ENCODE assay signal across 8 cellular contexts in the genomic region with DNA sequence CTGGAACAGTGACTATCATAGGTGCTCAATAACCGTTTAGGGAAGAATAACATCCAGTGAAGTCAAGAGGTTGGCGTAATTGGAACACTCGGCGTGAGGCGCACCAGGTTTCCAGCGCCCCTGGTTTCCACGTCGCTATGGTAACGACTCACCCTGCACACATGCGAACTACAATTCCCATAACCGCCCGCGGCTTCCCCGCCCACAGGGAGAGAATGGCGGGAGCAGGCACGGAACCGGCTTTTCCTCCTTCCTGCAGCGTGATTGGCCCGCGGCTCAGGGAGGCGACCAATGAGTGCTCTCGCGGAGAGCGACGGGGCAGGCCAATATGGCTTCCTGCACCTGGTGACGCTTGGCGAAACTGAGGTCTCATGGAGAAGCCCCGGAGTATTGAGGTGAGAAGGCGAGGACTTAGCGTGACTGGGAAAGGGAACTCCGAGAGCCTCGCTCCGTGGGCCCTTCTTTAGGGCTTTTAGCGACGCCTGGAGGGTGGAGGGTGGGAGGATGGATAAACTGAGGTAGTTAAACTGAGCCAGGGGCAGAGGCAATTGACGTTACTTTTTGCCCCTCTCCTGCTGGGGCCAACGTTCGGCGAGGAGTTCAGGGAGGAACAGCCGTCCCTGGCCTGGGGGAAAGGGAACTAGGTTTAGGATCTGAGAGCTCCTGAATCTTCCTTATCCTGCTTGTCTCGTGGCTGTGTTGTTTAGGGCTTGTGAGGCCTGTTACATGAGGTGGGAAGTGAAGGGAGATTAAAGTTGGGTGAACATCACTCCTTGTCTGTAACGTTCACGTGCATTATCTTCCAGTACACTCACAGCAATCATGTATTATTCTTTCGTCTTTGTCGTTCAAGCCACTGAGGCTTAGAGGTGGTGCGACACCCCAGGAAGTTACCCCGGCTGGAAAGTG. TPM values are rescaled to one million over a fixed set of nuclear protein-coding genes. Genes with fewer than 3 reads are reported as not detected.
A peak's percentile ranks its signal among the peaks of the same experiment; 100 is the strongest.
DNase-seq lines count a peak whose midpoint lies in the region; ATAC-seq and TF ChIP-seq lines count a peak whose summit lies in the region.

A gene (plus strand): TSS at position 321 of the 909 bp plus-strand sequence. CDS start 51 bp downstream, at position 372.

- TF ChIP-seq RAD21 in liver (IDR thresholded peaks at IDR 0.05) = peak in 1 of 2 donors; percentile 27

- H3K9me3 Mint-ChIP-seq in activated CD4-positive, alpha-beta memory T cell treated with anti-CD3 and anti-CD28 coated beads for 36 hours = no peaks in the 10 kb centered on the region

- peaks cover 0 to 7% (median 5%) of the 10 kb centered on the region in 4 donors for H3K36me3 ChIP-seq in liver (ENCODE audit: control insufficient read depth in 4 of 4, insufficient read depth in 3 of 4, low read depth in 1 of 4, low read length in 3 of 4)

- TF ChIP-seq CTCF in dorsolateral prefrontal cortex (IDR thresholded peaks at IDR 0.05 in 54 of 56, conservative IDR thresholded peaks at IDR 0.05 in 2 of 56; ENCODE audit: low read depth in 1 of 56, partially characterized antibody in 56 of 56) (peak in 28 of 56 donors; percentile 7 to 46 (median 26)), liver (IDR thresholded peaks at IDR 0.05; ENCODE audit: low read depth, low read length, missing input control) (no peak)

- H3K27ac ChIP-seq in dorsolateral prefrontal cortex (peak within 1 kb of the TSS in 55 of 59 donors; percentile 11 to 92 (median 80)), liver (ENCODE audit: low read depth in 1 of 2, low read length in 2 of 2) (peak within 1 kb of the TSS; percentile 63 to 71)

- no peaks in the 10 kb centered on the region for H3K9me3 ChIP-seq in liver (ENCODE audit: control insufficient read depth in 4 of 4, low read length in 3 of 4)

- H3K27me3 ChIP-seq in dorsolateral prefrontal cortex (no peaks in the 10 kb centered on the region), liver (ENCODE audit: control insufficient read depth in 4 of 4, insufficient read depth in 4 of 4, low read length in 3 of 4) (no peaks in the 10 kb centered on the region)

- CTCF ChIA-PET in activated CD4-positive, alpha-beta memory T cell treated with anti-CD3 and anti-CD28 coated beads for 36 hours (lab: Charles Lee) = no interaction called here

- peak within 1 kb of the TSS; percentile 95 for H3K4me3 Mint-ChIP-seq in activated CD4-positive, alpha-beta memory T cell treated with anti-CD3 and anti-CD28 coated beads for 36 hours

- H3K4me1 ChIP-seq in liver (ENCODE audit: control insufficient read depth in 4 of 4, insufficient read depth in 4 of 4, low read length in 3 of 4) = peaks cover 3 to 17% (median 9%) of the 10 kb centered on the region in 4 donors

- H3K9ac ChIP-seq in liver (ENCODE audit: low read depth in 1 of 2, low read length in 2 of 2) = peak within 1 kb of the TSS; percentile 66 to 94

- H3K27me3 Mint-ChIP-seq in activated CD4-positive, alpha-beta memory T cell treated with anti-CD3 and anti-CD28 coated beads for 36 hours = no peaks in the 10 kb centered on the region

- POLR2A ChIA-PET in activated CD4-positive, alpha-beta memory T cell treated with anti-CD3 and anti-CD28 coated beads for 36 hours (lab: Charles Lee) = no interaction called here

- DNase-seq in CD1c-positive myeloid dendritic cell (ENCODE audit: extremely low spot score) (peak; percentile 98), NCI-H82 treated with DMSO at 0.1 percent for 48 hours (lab: John Stamatoyannopoulos, UW; ENCODE audit: unreplicated experiment) (peak; percentile 87), dorsolateral prefrontal cortex (peak; percentile 99)
- peak; percentile 99 for DNase-seq in activated CD4-positive, alpha-beta memory T cell treated with anti-CD3 and anti-CD28 coated beads for 36 hours
- peak; percentile 99 for DNase-seq in stimulated activated CD4-positive, alpha-beta T cell treated with anti-CD3 and anti-CD28 coated beads, Interleukin-4, amount 100 ng/mL, for 24 hours

- WGBS in liver = 3% methylated on average over 47 of the region's 47 CpGs

- H3K27ac Mint-ChIP-seq in activated CD4-positive, alpha-beta memory T cell treated with anti-CD3 and anti-CD28 coated beads for 36 hours = peak within 1 kb of the TSS; percentile 92

- intact Hi-C loops in activated CD4-positive, alpha-beta memory T cell treated with anti-CD3 and anti-CD28 coated beads for 36 hours (cut with micrococcal nuclease) = loop anchor here (5.0 kb wide), 2 partner anchors 82 to 177 kb away; a partner anchor contains a TSS
- intact Hi-C loops in dorsolateral prefrontal cortex (cut with DNase I) = loop anchor here in 1 of 2 donors (10.0 kb wide), 1 partner anchor 110 kb away; a partner anchor contains a TSS

- ATAC-seq in GM19438 (IDR thresholded peaks at IDR 0.05; ENCODE audit: low read depth, unreplicated experiment) = peak; percentile 97
- ATAC-seq in HG03575 (IDR thresholded peaks at IDR 0.05; ENCODE audit: extremely low read depth, insufficient number of reproducible peaks, low FRiP score, unreplicated experiment) = peak; percentile 45

- peaks cover 13% of the 10 kb centered on the region for H3K36me3 Mint-ChIP-seq in activated CD4-positive, alpha-beta memory T cell treated with anti-CD3 and anti-CD28 coated beads for 36 hours

- H3K4me1 Mint-ChIP-seq in activated CD4-positive, alpha-beta memory T cell treated with anti-CD3 and anti-CD28 coated beads for 36 hours (ENCODE audit: low read depth) = peaks cover 26% of the 10 kb centered on the region

- H3K4me3 ChIP-seq in dorsolateral prefrontal cortex (peak within 1 kb of the TSS; percentile 44 to 99 (median 85)), liver (ENCODE audit: low read depth in 1 of 3, low read length in 3 of 3) (peak within 1 kb of the TSS; percentile 79 to 100 (median 95))

TF ChIP-seq in liver, 16 proteins besides CTCF, POLR2A, EP300 and RAD21:
- TF ChIP-seq YY1 (IDR thresholded peaks at IDR 0.05) (peak; percentile 99), TAF1 (conservative IDR thresholded peaks at IDR 0.05) (no peak), NR2F2 (IDR thresholded peaks at IDR 0.05) (no peak), RXRA (IDR thresholded peaks at IDR 0.05) (no peak), HNF4G (IDR thresholded peaks at IDR 0.05) (no peak), FOXA1 (IDR thresholded peaks at IDR 0.05) (no peak), GABPA (IDR thresholded peaks at IDR 0.05 in 1 of 2, conservative IDR thresholded peaks at IDR 0.05 in 1 of 2) (peak in 1 of 2 donors; percentile 80), SP1 (IDR thresholded peaks at IDR 0.05) (peak; percentile 74), HNF4A (conservative IDR thresholded peaks at IDR 0.05) (no peak), JUND (IDR thresholded peaks at IDR 0.05) (no peak)
- TF ChIP-seq, protein P1, sequence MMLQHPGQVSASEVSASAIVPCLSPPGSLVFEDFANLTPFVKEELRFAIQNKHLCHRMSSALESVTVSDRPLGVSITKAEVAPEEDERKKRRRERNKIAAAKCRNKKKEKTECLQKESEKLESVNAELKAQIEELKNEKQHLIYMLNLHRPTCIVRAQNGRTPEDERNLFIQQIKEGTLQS (IDR thresholded peaks at IDR 0.05) = no peak
- TF ChIP-seq, protein P2, sequence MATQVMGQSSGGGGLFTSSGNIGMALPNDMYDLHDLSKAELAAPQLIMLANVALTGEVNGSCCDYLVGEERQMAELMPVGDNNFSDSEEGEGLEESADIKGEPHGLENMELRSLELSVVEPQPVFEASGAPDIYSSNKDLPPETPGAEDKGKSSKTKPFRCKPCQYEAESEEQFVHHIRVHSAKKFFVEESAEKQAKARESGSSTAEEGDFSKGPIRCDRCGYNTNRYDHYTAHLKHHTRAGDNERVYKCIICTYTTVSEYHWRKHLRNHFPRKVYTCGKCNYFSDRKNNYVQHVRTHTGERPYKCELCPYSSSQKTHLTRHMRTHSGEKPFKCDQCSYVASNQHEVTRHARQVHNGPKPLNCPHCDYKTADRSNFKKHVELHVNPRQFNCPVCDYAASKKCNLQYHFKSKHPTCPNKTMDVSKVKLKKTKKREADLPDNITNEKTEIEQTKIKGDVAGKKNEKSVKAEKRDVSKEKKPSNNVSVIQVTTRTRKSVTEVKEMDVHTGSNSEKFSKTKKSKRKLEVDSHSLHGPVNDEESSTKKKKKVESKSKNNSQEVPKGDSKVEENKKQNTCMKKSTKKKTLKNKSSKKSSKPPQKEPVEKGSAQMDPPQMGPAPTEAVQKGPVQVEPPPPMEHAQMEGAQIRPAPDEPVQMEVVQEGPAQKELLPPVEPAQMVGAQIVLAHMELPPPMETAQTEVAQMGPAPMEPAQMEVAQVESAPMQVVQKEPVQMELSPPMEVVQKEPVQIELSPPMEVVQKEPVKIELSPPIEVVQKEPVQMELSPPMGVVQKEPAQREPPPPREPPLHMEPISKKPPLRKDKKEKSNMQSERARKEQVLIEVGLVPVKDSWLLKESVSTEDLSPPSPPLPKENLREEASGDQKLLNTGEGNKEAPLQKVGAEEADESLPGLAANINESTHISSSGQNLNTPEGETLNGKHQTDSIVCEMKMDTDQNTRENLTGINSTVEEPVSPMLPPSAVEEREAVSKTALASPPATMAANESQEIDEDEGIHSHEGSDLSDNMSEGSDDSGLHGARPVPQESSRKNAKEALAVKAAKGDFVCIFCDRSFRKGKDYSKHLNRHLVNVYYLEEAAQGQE (IDR thresholded peaks at IDR 0.05) = no peak
- TF ChIP-seq, protein P3, sequence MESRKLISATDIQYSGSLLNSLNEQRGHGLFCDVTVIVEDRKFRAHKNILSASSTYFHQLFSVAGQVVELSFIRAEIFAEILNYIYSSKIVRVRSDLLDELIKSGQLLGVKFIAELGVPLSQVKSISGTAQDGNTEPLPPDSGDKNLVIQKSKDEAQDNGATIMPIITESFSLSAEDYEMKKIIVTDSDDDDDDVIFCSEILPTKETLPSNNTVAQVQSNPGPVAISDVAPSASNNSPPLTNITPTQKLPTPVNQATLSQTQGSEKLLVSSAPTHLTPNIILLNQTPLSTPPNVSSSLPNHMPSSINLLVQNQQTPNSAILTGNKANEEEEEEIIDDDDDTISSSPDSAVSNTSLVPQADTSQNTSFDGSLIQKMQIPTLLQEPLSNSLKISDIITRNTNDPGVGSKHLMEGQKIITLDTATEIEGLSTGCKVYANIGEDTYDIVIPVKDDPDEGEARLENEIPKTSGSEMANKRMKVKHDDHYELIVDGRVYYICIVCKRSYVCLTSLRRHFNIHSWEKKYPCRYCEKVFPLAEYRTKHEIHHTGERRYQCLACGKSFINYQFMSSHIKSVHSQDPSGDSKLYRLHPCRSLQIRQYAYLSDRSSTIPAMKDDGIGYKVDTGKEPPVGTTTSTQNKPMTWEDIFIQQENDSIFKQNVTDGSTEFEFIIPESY (IDR thresholded peaks at IDR 0.05) = no peak
- TF ChIP-seq, protein P4, sequence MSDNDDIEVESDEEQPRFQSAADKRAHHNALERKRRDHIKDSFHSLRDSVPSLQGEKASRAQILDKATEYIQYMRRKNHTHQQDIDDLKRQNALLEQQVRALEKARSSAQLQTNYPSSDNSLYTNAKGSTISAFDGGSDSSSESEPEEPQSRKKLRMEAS (IDR thresholded peaks at IDR 0.05) = peak; percentile 77

RNA-seq across cellular contexts. Expression of the gene that starts here (rescaled TPM):
- 10 to 100 TPM; 27.3 to 31.0 TPM for total RNA-seq in activated CD4-positive, alpha-beta memory T cell treated with anti-CD3 and anti-CD28 coated beads for 36 hours
- total RNA-seq in dorsolateral prefrontal cortex (10 to 100 TPM; 24.3 to 54.4 (median 39.0) TPM), liver (10 to 100 TPM; 11.9 to 17.4 TPM)
- polyA plus RNA-seq in liver = 10 to 100 TPM in 1 of 2 donors, 1 to 10 TPM in 1; 8.7 to 12.7 TPM

Comparison
In these comparisons a context has a peak if more than half of its experiments do, and no peak if none do; other contexts are left out.
1. Peak in every context shown above with its lines: DNase-seq, ATAC-seq, H3K4me3 ChIP-seq and H3K27ac ChIP-seq.